In the genomic region with DNA sequence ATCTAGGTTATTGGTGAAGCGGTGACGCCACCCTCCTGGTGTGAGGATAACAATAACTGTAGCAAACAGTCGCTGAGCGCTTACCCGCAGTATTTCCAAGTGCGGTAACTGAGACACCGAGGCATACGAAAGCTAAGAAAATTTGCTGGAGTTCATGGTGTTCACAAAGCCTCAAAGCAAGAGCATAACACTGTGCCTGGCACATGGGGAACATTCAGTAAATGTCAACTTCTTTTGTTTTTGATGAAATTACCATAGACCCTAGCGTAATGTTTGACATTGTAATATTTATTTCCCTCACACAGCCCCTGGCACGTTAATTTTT, we compare ENCODE assay signal across 9 cellular contexts. TPM values are rescaled to one million over a fixed set of nuclear protein-coding genes. Genes with fewer than 3 reads are reported as not detected.
DNase-seq lines count a peak whose midpoint lies in the region; ATAC-seq and TF ChIP-seq lines count a peak whose summit lies in the region.
"Had no signal": no experiment of that assay in that cellular context is flagged by ENCODE, and none has a peak within 500 bp of the region (broad histone marks: within the 10 kb centered on the region; RNA-seq: fewer than 3 reads in every experiment).

No MANE protein-coding gene starts in this region.

- peaks cover 36% of the 10 kb centered on the region for H3K36me3 Mint-ChIP-seq in activated T-cell treated with anti-CD3 and anti-CD28 coated beads, Interleukin-2, amount 50 U/mL, for 24 hours (ENCODE audit: low read depth)

- H3K9me3 Mint-ChIP-seq in activated T-cell treated with anti-CD3 and anti-CD28 coated beads, Interleukin-2, amount 50 U/mL, for 24 hours, result no peaks in the 10 kb centered on the region

- no peak for DNase-seq in activated T-cell treated with anti-CD3 and anti-CD28 coated beads, Interleukin-2, amount 50 U/mL, for 24 hours
- no peak for DNase-seq in activated T-cell treated with anti-CD3 and anti-CD28 coated beads, Interleukin-2, amount 50 U/mL, for 1 hour
- DNase-seq in astrocyte of the cerebellum (ENCODE audit: low read depth), result no peak
- DNase-seq in COLO829 (ENCODE audit: low spot score), result no peak
- no peak for DNase-seq in AML-193 (lab: John Stamatoyannopoulos, UW)

- no peaks in the 10 kb centered on the region for H3K9me3 ChIP-seq in liver (ENCODE audit: control insufficient read depth in 4 of 4, low read length in 3 of 4)
- no peaks in the 10 kb centered on the region for H3K9me3 ChIP-seq in thymus (ENCODE audit: control insufficient read depth)

- H3K27ac ChIP-seq in liver (ENCODE audit: low read depth in 1 of 2, low read length in 2 of 2) (peak overlapping the region; percentile 60 to 93), thymus (ENCODE audit: low read depth) (peak overlapping the region; percentile 66)

- peak overlapping the region; percentile 95 for H3K27ac Mint-ChIP-seq in activated T-cell treated with anti-CD3 and anti-CD28 coated beads, Interleukin-2, amount 50 U/mL, for 24 hours

- no peak for TF ChIP-seq RAD21 in liver (IDR thresholded peaks at IDR 0.05)

- no peaks in the 10 kb centered on the region for H3K27me3 Mint-ChIP-seq in activated T-cell treated with anti-CD3 and anti-CD28 coated beads, Interleukin-2, amount 50 U/mL, for 24 hours

- H3K27me3 ChIP-seq in liver (ENCODE audit: control insufficient read depth in 4 of 4, insufficient read depth in 4 of 4, low read length in 3 of 4) (no peaks in the 10 kb centered on the region), thymus (ENCODE audit: control insufficient read depth, insufficient read depth) (no peaks in the 10 kb centered on the region)

- peak overlapping the region; percentile 86 for H3K4me3 ChIP-seq in astrocyte of the cerebellum (ENCODE audit: low read depth, low read length)
- peak overlapping the region; percentile 48 to 83 (median 81) for H3K4me3 ChIP-seq in liver (ENCODE audit: low read depth in 1 of 3, low read length in 3 of 3)
- H3K4me3 ChIP-seq in thymus (ENCODE audit: low read length), result peak overlapping the region; percentile 75

- peak overlapping the region; percentile 5 to 78 for H3K9ac ChIP-seq in liver (ENCODE audit: low read depth in 1 of 2, low read length in 2 of 2)

- ATAC-seq in HG03469 (IDR thresholded peaks at IDR 0.05; ENCODE audit: unreplicated experiment), result no peak

- H3K36me3 ChIP-seq in liver (ENCODE audit: control insufficient read depth in 4 of 4, insufficient read depth in 3 of 4, low read depth in 1 of 4, low read length in 3 of 4), result no peaks in the 10 kb centered on the region
- H3K36me3 ChIP-seq in thymus (ENCODE audit: control insufficient read depth, insufficient read depth), result no peaks in the 10 kb centered on the region

- peak overlapping the region; percentile 90 for H3K4me3 Mint-ChIP-seq in activated T-cell treated with anti-CD3 and anti-CD28 coated beads, Interleukin-2, amount 50 U/mL, for 24 hours

- peaks cover 0 to 24% (median 17%) of the 10 kb centered on the region in 4 donors for H3K4me1 ChIP-seq in liver (ENCODE audit: control insufficient read depth in 4 of 4, insufficient read depth in 4 of 4, low read length in 3 of 4)
- H3K4me1 ChIP-seq in thymus (ENCODE audit: control insufficient read depth, insufficient read depth, low read length), result peaks cover 9% of the 10 kb centered on the region

- TF ChIP-seq CTCF in astrocyte of the cerebellum (IDR thresholded peaks at IDR 0.05; ENCODE audit: low read depth, low read length, missing control alignments), result no peak
- no peak for TF ChIP-seq CTCF in liver (IDR thresholded peaks at IDR 0.05; ENCODE audit: low read depth, low read length, missing input control)

- WGBS in liver, result 9% methylated on average over 10 of the region's 10 CpGs
- 6% methylated on average over 10 of the region's 10 CpGs for WGBS in thymus

- H3K4me1 Mint-ChIP-seq in activated T-cell treated with anti-CD3 and anti-CD28 coated beads, Interleukin-2, amount 50 U/mL, for 24 hours (ENCODE audit: low read depth), result peaks cover 37% of the 10 kb centered on the region

- in situ Hi-C loops in astrocyte of the cerebellum (cut with HindIII; ENCODE audit: low sequenced_read_pairs), result no loop called here

TF ChIP-seq in liver, 16 proteins besides CTCF, POLR2A, EP300 and RAD21:
- TF ChIP-seq SP1 (IDR thresholded peaks at IDR 0.05), result no peak
- TF ChIP-seq, protein P1, sequence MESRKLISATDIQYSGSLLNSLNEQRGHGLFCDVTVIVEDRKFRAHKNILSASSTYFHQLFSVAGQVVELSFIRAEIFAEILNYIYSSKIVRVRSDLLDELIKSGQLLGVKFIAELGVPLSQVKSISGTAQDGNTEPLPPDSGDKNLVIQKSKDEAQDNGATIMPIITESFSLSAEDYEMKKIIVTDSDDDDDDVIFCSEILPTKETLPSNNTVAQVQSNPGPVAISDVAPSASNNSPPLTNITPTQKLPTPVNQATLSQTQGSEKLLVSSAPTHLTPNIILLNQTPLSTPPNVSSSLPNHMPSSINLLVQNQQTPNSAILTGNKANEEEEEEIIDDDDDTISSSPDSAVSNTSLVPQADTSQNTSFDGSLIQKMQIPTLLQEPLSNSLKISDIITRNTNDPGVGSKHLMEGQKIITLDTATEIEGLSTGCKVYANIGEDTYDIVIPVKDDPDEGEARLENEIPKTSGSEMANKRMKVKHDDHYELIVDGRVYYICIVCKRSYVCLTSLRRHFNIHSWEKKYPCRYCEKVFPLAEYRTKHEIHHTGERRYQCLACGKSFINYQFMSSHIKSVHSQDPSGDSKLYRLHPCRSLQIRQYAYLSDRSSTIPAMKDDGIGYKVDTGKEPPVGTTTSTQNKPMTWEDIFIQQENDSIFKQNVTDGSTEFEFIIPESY (IDR thresholded peaks at IDR 0.05), result no peak
- TF ChIP-seq JUND (IDR thresholded peaks at IDR 0.05), result peak in 1 of 2 donors; percentile 3
- peak; percentile 12 for TF ChIP-seq ATF3 (IDR thresholded peaks at IDR 0.05)
- TF ChIP-seq NR2F2 (IDR thresholded peaks at IDR 0.05), result no peak
- no peak for TF ChIP-seq TAF1 (conservative IDR thresholded peaks at IDR 0.05)
- TF ChIP-seq FOXA1 (IDR thresholded peaks at IDR 0.05), result no peak
- TF ChIP-seq HNF4G (IDR thresholded peaks at IDR 0.05), result no peak

RNA-seq across cellular contexts. Expression of gene YEATS4, which starts 0.8 kb away (rescaled TPM):
- total RNA-seq in liver, result 10 to 100 TPM; 20.3 to 23.8 TPM
- 10 to 100 TPM in 1 of 2 donors, 1 to 10 TPM in 1; 9.9 to 10.6 TPM for polyA plus RNA-seq in liver
- 20.5 TPM for polyA plus RNA-seq in thymus

RNA-seq across cellular contexts. Expression of gene LYZ, which starts 12.1 kb away (rescaled TPM):
- 100 to 1,000 TPM in 1 of 2 donors, 10 to 100 TPM in 1; 24.7 to 141 TPM for total RNA-seq in liver
- polyA plus RNA-seq in liver (10 to 100 TPM; 11.5 to 42.3 TPM), thymus (233 TPM)
- total RNA-seq: Daoy had no signal
